ENCODE assay signal across 21 cellular contexts in genomic region chr14:54350196-54350595, GRCh38. TPM values are rescaled to one million over a fixed set of nuclear protein-coding genes. Genes with fewer than 3 reads are reported as not detected.
DNase-seq lines count a peak whose midpoint lies in the region; ATAC-seq and TF ChIP-seq lines count a peak whose summit lies in the region.
"Had no signal": no experiment of that assay in that cellular context is flagged by ENCODE, and none has a peak within 500 bp of the region (broad histone marks: within the 10 kb centered on the region; RNA-seq: fewer than 3 reads in every experiment).

No MANE protein-coding gene starts in this region.

- no peaks in the 10 kb centered on the region for H3K9me2 ChIP-seq in MM.1S (replicated peaks; ENCODE audit: insufficient read depth, low read length)

- ATAC-seq in Right ventricle myocardium inferior = peak; percentile 40
- peak; percentile 44 for ATAC-seq in lung (ENCODE audit: insufficient read depth, low FRiP score)
- ATAC-seq in aorta (ENCODE audit: low FRiP score) = peak; percentile 41

- no peaks in the 10 kb centered on the region for H3K27me3 ChIP-seq in lung (ENCODE audit: control insufficient read depth, insufficient read depth)
- no peaks in the 10 kb centered on the region for H3K27me3 ChIP-seq in aorta (ENCODE audit: control insufficient read depth in 1 of 2, insufficient read depth in 2 of 2, low read length in 1 of 2)
- H3K27me3 ChIP-seq in MM.1S (replicated peaks; ENCODE audit: insufficient read depth, low read length) = no peaks in the 10 kb centered on the region
- H3K27me3 ChIP-seq: neural progenitor cell had no signal

- DNase-seq in Right ventricle myocardium inferior (ENCODE audit: missing footprints) (no peak), cardiac septum (ENCODE audit: low spot score) (no peak), fibroblast of the aortic adventitia (ENCODE audit: low read depth) (peak; percentile 40), lung (ENCODE audit: low spot score) (no peak), aorta (no peak), nucleus accumbens (lab: John Stamatoyannopoulos, UW) (no peak), endothelial cell (ENCODE audit: low spot score) (no peak), MM.1S (no peak)
- DNase-seq: activated CD4-positive, alpha-beta T cell treated with anti-CD3 and anti-CD28 coated beads, Interleukin-2, amount 50 U/mL, for 4 hours; activated naive CD4-positive, alpha-beta T cell treated with Interleukin-2 at 50 U/mL for 16 hours; DMS53; erythroblast; hippocampal formation; midbrain; NCI-H1694; NCI-H2227 treated with DMSO at 0.1 percent for 48 hours; NK-92 treated with Interleukin-12 subunit alpha and Interleukin-12 subunit beta, amount 100 ng/mL, for 24 hours; stimulated activated naive CD4-positive, alpha-beta T cell; SW 1271; trophoblast cell had no signal

- no peaks in the 10 kb centered on the region for H3F3A ChIP-seq in MM.1S (ENCODE audit: insufficient read depth, low read length)

- H3K4me1 ChIP-seq in lung (ENCODE audit: control insufficient read depth in 2 of 2, insufficient read depth in 2 of 2, low read length in 2 of 2) (no peaks in the 10 kb centered on the region), aorta (ENCODE audit: control insufficient read depth in 1 of 2, insufficient read depth in 2 of 2, low read length in 2 of 2) (peaks cover 0 to 6% of the 10 kb centered on the region in 2 donors), MM.1S (ENCODE audit: low read length) (no peaks in the 10 kb centered on the region)

- TF ChIP-seq CTCF in fibroblast of the aortic adventitia (IDR thresholded peaks at IDR 0.05; ENCODE audit: insufficient read depth, low read length) (no peak), lung (IDR thresholded peaks at IDR 0.05; ENCODE audit: control extremely low read depth, extremely low read depth) (no peak), endothelial cell (IDR thresholded peaks at IDR 0.05; ENCODE audit: unreplicated experiment) (no peak), MM.1S (IDR thresholded peaks at IDR 0.05; ENCODE audit: low read length) (no peak)

- no peak overlapping the region for H3K4me3 Mint-ChIP-seq in endothelial cell (ENCODE audit: unreplicated experiment)
- H3K4me3 Mint-ChIP-seq: neural progenitor cell had no signal

- H3K27ac ChIP-seq in lung (ENCODE audit: low read depth in 1 of 2, low read length in 1 of 2) = no peak overlapping the region
- no peak overlapping the region for H3K27ac ChIP-seq in aorta (ENCODE audit: low read depth in 1 of 2, low read length in 2 of 2)
- no peak overlapping the region for H3K27ac ChIP-seq in MM.1S (ENCODE audit: low read length)
- H3K27ac ChIP-seq: neural progenitor cell had no signal

- H3K27me3 Mint-ChIP-seq in endothelial cell (ENCODE audit: unreplicated experiment) = no peaks in the 10 kb centered on the region

- H3K9ac ChIP-seq in MM.1S (ENCODE audit: low read length) = no peak overlapping the region
- H3K9ac ChIP-seq: neural progenitor cell had no signal

- 46 to 67% methylated on average over 3 of the region's 3 CpGs for WGBS in lung, 2 donors
- 6 to 8% methylated on average over 3 of the region's 3 CpGs for WGBS in aorta, 2 donors

- H3K4me2 ChIP-seq in MM.1S (ENCODE audit: low read depth, low read length) = no peak overlapping the region
- H3K4me2 ChIP-seq: neural progenitor cell had no signal

- H3K9me3 Mint-ChIP-seq in endothelial cell (ENCODE audit: unreplicated experiment) = peaks cover 7% of the 10 kb centered on the region

- peaks cover 5% of the 10 kb centered on the region for H3K4me1 Mint-ChIP-seq in endothelial cell (ENCODE audit: unreplicated experiment)

- H3K79me2 ChIP-seq in MM.1S (ENCODE audit: low read length) = no peaks in the 10 kb centered on the region

- no peaks in the 10 kb centered on the region for H3K9me3 ChIP-seq in lung (ENCODE audit: control insufficient read depth in 2 of 2, insufficient read depth in 1 of 2, low read length in 1 of 2)
- H3K9me3 ChIP-seq in aorta (ENCODE audit: control insufficient read depth, low read length) = no peaks in the 10 kb centered on the region
- no peaks in the 10 kb centered on the region for H3K9me3 ChIP-seq in MM.1S (replicated peaks; ENCODE audit: insufficient read depth, low read length)

- H2AFZ ChIP-seq in MM.1S (ENCODE audit: low read length) = no peak overlapping the region

- intact Hi-C loops in Right ventricle myocardium inferior (cut with DNase I) (no loop called here), cardiac septum (cut with DNase I) (no loop called here), aorta (cut with DNase I) (no loop called here)

- peaks cover 4% of the 10 kb centered on the region for H3K36me3 Mint-ChIP-seq in endothelial cell (ENCODE audit: low read depth, unreplicated experiment)
- H3K36me3 Mint-ChIP-seq: neural progenitor cell had no signal

- H3K36me3 ChIP-seq in lung (ENCODE audit: control insufficient read depth in 2 of 2, insufficient read depth in 2 of 2, low read length in 2 of 2) = no peaks in the 10 kb centered on the region
- no peaks in the 10 kb centered on the region for H3K36me3 ChIP-seq in aorta (ENCODE audit: control insufficient read depth in 1 of 2, insufficient read depth in 2 of 2, low read length in 1 of 2)
- H3K36me3 ChIP-seq in MM.1S (replicated peaks; ENCODE audit: insufficient read depth, low read length) = no peaks in the 10 kb centered on the region

- no peaks in the 10 kb centered on the region for H4K20me1 ChIP-seq in MM.1S (ENCODE audit: insufficient read depth, low read length)

- no peak overlapping the region for H3K4me3 ChIP-seq in fibroblast of the aortic adventitia (ENCODE audit: low read depth, low read length)
- H3K4me3 ChIP-seq in lung = no peak overlapping the region
- no peak overlapping the region for H3K4me3 ChIP-seq in aorta (ENCODE audit: low read length in 2 of 2)
- no peak overlapping the region for H3K4me3 ChIP-seq in MM.1S (ENCODE audit: low read length)
- H3K4me3 ChIP-seq: neural progenitor cell had no signal

- no peak overlapping the region for H3K27ac Mint-ChIP-seq in endothelial cell (ENCODE audit: unreplicated experiment)

RNA-seq across cellular contexts. Expression of gene CDKN3, which starts 46.6 kb away (rescaled TPM):
- 4.7 TPM for total RNA-seq in Right ventricle myocardium inferior
- total RNA-seq in cardiac septum = 4.7 TPM
- total RNA-seq in fibroblast of the aortic adventitia (ENCODE audit: low replicate concordance) = 10.7 and 33.4 TPM in 2 replicates
- total RNA-seq in lung = 1 to 10 TPM; 1.5 to 5.7 TPM
- polyA plus RNA-seq in lung = 1 to 10 TPM; 4.2 to 5.0 TPM
- total RNA-seq in aorta = 10 to 100 TPM in 1 of 2 donors, 1 to 10 TPM in 1; 8.1 to 10.5 TPM
- polyA plus RNA-seq in aorta = 1 to 10 TPM; 2.2 to 4.8 TPM
- 12.2 TPM for total RNA-seq in endothelial cell (ENCODE audit: unreplicated experiment)
